1 cellular context compared by ENCODE assay signal in genomic region chr5:141701341-141702119, GRCh38.
TF ChIP-seq lines count a peak whose summit lies in the region.

No MANE protein-coding gene starts in this region.

TF ChIP-seq in K562, 482 proteins besides CTCF, POLR2A, EP300 and RAD21 (continued from another document):
- no peak for TF ChIP-seq ATF4 (CRISPR knock-in tag; IDR thresholded peaks at IDR 0.05)
- TF ChIP-seq ATF1 (CRISPR knock-in tag; IDR thresholded peaks at IDR 0.05), result no peak
- TF ChIP-seq ATF1 (tag; IDR thresholded peaks at IDR 0.05), result no peak
- no peak for TF ChIP-seq UBTF (IDR thresholded peaks at IDR 0.05; ENCODE audit: borderline replicate concordance in 1 of 2, low read depth in 2 of 2, low read length in 2 of 2)
- no peak for TF ChIP-seq MITF (IDR thresholded peaks at IDR 0.05)
- no peak for TF ChIP-seq MLLT1 (IDR thresholded peaks at IDR 0.05)
- TF ChIP-seq ZNF316 (IDR thresholded peaks at IDR 0.05), result 0 out of 2 replicates have a peak, but pooled peaks have one; percentile 11
